27 cellular contexts compared by ENCODE assay signal in genomic region chr11:99351620-99352019, GRCh38.
DNase-seq lines count a peak whose midpoint lies in the region; ATAC-seq and TF ChIP-seq lines count a peak whose summit lies in the region.
"Had no signal": no experiment of that assay in that cellular context is flagged by ENCODE, and none has a peak within 500 bp of the region (broad histone marks: within the 10 kb centered on the region; RNA-seq: fewer than 3 reads in every experiment).

No MANE protein-coding gene starts in this region.

- peaks cover 0 to 9% (median 0%) of the 10 kb centered on the region in 7 donors for H3K9me3 Mint-ChIP-seq in CD14-positive monocyte
- H3K9me3 Mint-ChIP-seq: stimulated activated naive B cell treated with anti-CD40 and anti-IgM and Interleukin-4, amounts not matched to agents 10 μg/mL and 1 μg/mL and 100 μg/mL, for 72 hours; T-helper 1 cell treated with Interleukin-12 subunit alpha and Interleukin-12 subunit beta and Interleukin-4 antibody, amounts not matched to agents 30 μg/mL and 1 μg/mL, for 36 hours had no signal

- CTCF ChIA-PET in PC-3 (lab: Charles Lee): no interaction called here

- H2AFZ ChIP-seq in PC-3 (ENCODE audit: low read length) (no peak overlapping the region), fibroblast of lung (ENCODE audit: low read length) (no peak overlapping the region)

- no peak overlapping the region for H3K27ac Mint-ChIP-seq in CD14-positive monocyte
- H3K27ac Mint-ChIP-seq: activated CD8-positive, alpha-beta T cell treated with anti-CD3 and anti-CD28 coated beads, Interleukin-2, amount 10 ng/mL, durations not matched to agents 7 days and 5 days; stimulated activated naive B cell treated with anti-CD40 and anti-IgM and Interleukin-4, amounts not matched to agents 10 μg/mL and 1 μg/mL and 100 μg/mL, for 72 hours; T-helper 1 cell treated with Interleukin-12 subunit alpha and Interleukin-12 subunit beta and Interleukin-4 antibody, amounts not matched to agents 30 μg/mL and 1 μg/mL, for 36 hours had no signal

- no peak overlapping the region for H3K4me3 Mint-ChIP-seq in CD14-positive monocyte
- H3K4me3 Mint-ChIP-seq: activated CD8-positive, alpha-beta T cell treated with anti-CD3 and anti-CD28 coated beads, Interleukin-2, amount 10 ng/mL, durations not matched to agents 7 days and 5 days; stimulated activated naive B cell treated with anti-CD40 and anti-IgM and Interleukin-4, amounts not matched to agents 10 μg/mL and 1 μg/mL and 100 μg/mL, for 72 hours; T-helper 1 cell treated with Interleukin-12 subunit alpha and Interleukin-12 subunit beta and Interleukin-4 antibody, amounts not matched to agents 30 μg/mL and 1 μg/mL, for 36 hours had no signal

- H3K36me3 Mint-ChIP-seq in CD14-positive monocyte: no peaks in the 10 kb centered on the region
- H3K36me3 Mint-ChIP-seq: stimulated activated naive B cell treated with anti-CD40 and anti-IgM and Interleukin-4, amounts not matched to agents 10 μg/mL and 1 μg/mL and 100 μg/mL, for 72 hours had no signal

- peak overlapping the region; percentile 16 for H3K4me2 ChIP-seq in PC-3 (ENCODE audit: low read length)
- H3K4me2 ChIP-seq in fibroblast of lung (ENCODE audit: extremely low read depth, insufficient read depth, low read length): no peak overlapping the region

- H3K9me3 ChIP-seq in PC-3 (ENCODE audit: low read length) (no peaks in the 10 kb centered on the region), fibroblast of lung (ENCODE audit: control insufficient read depth, insufficient read depth, low read depth, low read length) (no peaks in the 10 kb centered on the region)
- H3K9me3 ChIP-seq: heart left ventricle, uterus had no signal

- H3F3A ChIP-seq in PC-3 (ENCODE audit: low read length, unreplicated experiment): no peaks in the 10 kb centered on the region

- H3K27me3 ChIP-seq in PC-3 (ENCODE audit: low read length): no peaks in the 10 kb centered on the region
- H3K27me3 ChIP-seq in fibroblast of lung (ENCODE audit: control insufficient read depth, insufficient read depth, low read length): no peaks in the 10 kb centered on the region
- H3K27me3 ChIP-seq: cardiac muscle cell, dorsolateral prefrontal cortex, heart left ventricle, uterus had no signal

- TF ChIP-seq CTCF in PC-3 (conservative IDR thresholded peaks at IDR 0.05; ENCODE audit: low read depth, low read length) (no peak), fibroblast of lung (conservative IDR thresholded peaks at IDR 0.05 in 1 of 2, IDR thresholded peaks at IDR 0.05 in 1 of 2; ENCODE audit: low read depth in 1 of 2, low read length in 2 of 2) (no peak), retinal pigment epithelial cell (conservative IDR thresholded peaks at IDR 0.05; ENCODE audit: low read depth, low read length) (no peak), CD14-positive monocyte (IDR thresholded peaks at IDR 0.05) (no peak)

- POLR2A ChIA-PET in PC-3 (lab: Charles Lee; ENCODE audit: unreplicated experiment): no interaction called here

- ATAC-seq in PC-3 (peak; percentile 36), HG02588 (IDR thresholded peaks at IDR 0.05; ENCODE audit: unreplicated experiment) (no peak), GM19455 (IDR thresholded peaks at IDR 0.05; ENCODE audit: unreplicated experiment) (no peak), GM21737 (IDR thresholded peaks at IDR 0.05; ENCODE audit: unreplicated experiment) (no peak)
- ATAC-seq: activated CD8-positive, alpha-beta T cell treated with anti-CD3 and anti-CD28 coated beads, Interleukin-2, amount 10 ng/mL, durations not matched to agents 7 days and 5 days; HepG2; stimulated activated naive B cell treated with anti-CD40 and anti-IgM and Interleukin-4, amounts not matched to agents 10 μg/mL and 1 μg/mL and 100 μg/mL, for 72 hours had no signal

- no peak overlapping the region for H3K9ac ChIP-seq in PC-3 (ENCODE audit: low read length)
- no peak overlapping the region for H3K9ac ChIP-seq in fibroblast of lung (ENCODE audit: insufficient read depth, low read length)

- peak overlapping the region; percentile 8; the same call in 1 of the 2 replicates for H3K27ac ChIP-seq in PC-3 (ENCODE audit: low read length)
- H3K27ac ChIP-seq in fibroblast of lung (ENCODE audit: insufficient read depth, low read length): no peak overlapping the region
- H3K27ac ChIP-seq: cardiac muscle cell, HL-60, SK-N-MC, uterus had no signal

- peaks cover 14% of the 10 kb centered on the region for H3K4me1 ChIP-seq in PC-3 (ENCODE audit: insufficient read depth, low read length)
- no peaks in the 10 kb centered on the region for H3K4me1 ChIP-seq in fibroblast of lung (ENCODE audit: control insufficient read depth, extremely low read depth, insufficient read depth, low read length)
- H3K4me1 ChIP-seq: uterus had no signal

- H3K27me3 Mint-ChIP-seq in CD14-positive monocyte (ENCODE audit: low read depth in 3 of 3): peaks cover 0 to 2% (median 1%) of the 10 kb centered on the region in 3 donors
- H3K27me3 Mint-ChIP-seq: stimulated activated naive B cell treated with anti-CD40 and anti-IgM and Interleukin-4, amounts not matched to agents 10 μg/mL and 1 μg/mL and 100 μg/mL, for 72 hours had no signal

- H3K79me2 ChIP-seq in PC-3 (ENCODE audit: low read length) (no peaks in the 10 kb centered on the region), fibroblast of lung (ENCODE audit: control insufficient read depth, insufficient read depth, low read length) (no peaks in the 10 kb centered on the region)

- BruUV-seq in PC-3 (replicated peaks; lab: Mats Ljungman, UMichigan): no TSS peak

- H3K4me1 Mint-ChIP-seq in CD14-positive monocyte: no peaks in the 10 kb centered on the region
- H3K4me1 Mint-ChIP-seq: stimulated activated naive B cell treated with anti-CD40 and anti-IgM and Interleukin-4, amounts not matched to agents 10 μg/mL and 1 μg/mL and 100 μg/mL, for 72 hours had no signal

- no peaks in the 10 kb centered on the region for H3K9me2 ChIP-seq in PC-3 (replicated peaks; ENCODE audit: low read length)

- no peaks in the 10 kb centered on the region for H3K36me3 ChIP-seq in PC-3 (ENCODE audit: low read depth, low read length)
- H3K36me3 ChIP-seq in fibroblast of lung (ENCODE audit: control insufficient read depth, insufficient read depth, low read length): no peaks in the 10 kb centered on the region
- H3K36me3 ChIP-seq: cardiac muscle cell, heart left ventricle, uterus had no signal

- H4K20me1 ChIP-seq in PC-3 (ENCODE audit: low read length) (no peaks in the 10 kb centered on the region), fibroblast of lung (ENCODE audit: control insufficient read depth, extremely low read depth, insufficient read depth, low read length) (no peaks in the 10 kb centered on the region)

- DNase-seq in HS-27A (ENCODE audit: low read depth) (peak; percentile 4), PC-3 (peak; percentile 28), fibroblast of lung (ENCODE audit: low read depth in 2 of 2) (peak; percentile 10), retinal pigment epithelial cell (ENCODE audit: low read depth) (peak; percentile 71), CD14-positive monocyte (ENCODE audit: low spot score) (no peak)
- DNase-seq: activated CD8-positive, alpha-beta T cell treated with anti-CD3 and anti-CD28 coated beads, Interleukin-2, amount 10 ng/mL, durations not matched to agents 7 days and 5 days; activated gamma-delta T cell; activated T-cell treated with anti-CD3 and anti-CD28 coated beads for 4 hours; C1 segment of cervical spinal cord; dorsolateral prefrontal cortex; HCEC 1CT; heart left ventricle; mesendoderm; NCI-H1105; NCI-H2029; NCI-H510A treated with DMSO at 0.1 percent for 48 hours; stimulated activated CD4-positive, alpha-beta T cell treated with anti-CD3 and anti-CD28 coated beads, Interleukin-4, amount 100 ng/mL, for 1 hour; stimulated activated naive B cell treated with anti-CD40 and anti-IgM and Interleukin-4, amounts not matched to agents 10 μg/mL and 1 μg/mL and 100 μg/mL, for 72 hours; uterus had no signal

- H3K4me3 ChIP-seq in PC-3 (ENCODE audit: low read length): no peak overlapping the region
- H3K4me3 ChIP-seq in fibroblast of lung (replicated peaks in 1 of 4; ENCODE audit: control extremely low read depth in 1 of 4, insufficient read depth in 1 of 4, low read depth in 3 of 4, low read length in 4 of 4): no peak overlapping the region
- no peak overlapping the region for H3K4me3 ChIP-seq in retinal pigment epithelial cell (ENCODE audit: low read length)
- H3K4me3 ChIP-seq: cardiac muscle cell, dorsolateral prefrontal cortex, heart left ventricle, SK-N-MC, uterus had no signal

- intact Hi-C loops in PC-3 (cut with micrococcal nuclease) (no loop called here), CD14-positive monocyte (cut with micrococcal nuclease) (no loop called here)
